ENCODE assay signal across 9 cellular contexts in the genomic region with DNA sequence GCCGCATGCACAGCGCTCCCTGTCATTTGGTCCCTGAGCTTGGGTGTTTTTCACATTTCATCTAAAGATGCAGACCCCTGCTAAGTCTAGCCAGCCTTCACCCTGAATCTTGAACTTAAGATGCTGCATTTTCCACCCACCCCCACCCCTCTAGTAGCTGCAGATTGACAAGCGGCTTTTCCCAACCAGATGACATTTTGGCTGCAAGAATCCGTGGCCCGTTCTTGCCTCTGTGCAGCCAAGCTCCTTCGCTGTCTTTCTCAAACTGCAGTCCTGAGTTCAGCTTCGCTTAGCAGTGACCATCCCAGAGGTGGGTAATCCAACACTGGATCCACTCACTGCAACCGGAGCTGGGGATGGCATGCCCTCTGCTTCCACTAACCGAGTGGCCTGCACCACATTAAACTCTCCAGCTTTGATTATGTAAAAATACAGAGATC. TPM values are rescaled to one million over a fixed set of nuclear protein-coding genes. Genes with fewer than 3 reads are reported as not detected.
DNase-seq lines count a peak whose midpoint lies in the region; ATAC-seq, FAIRE-seq and TF ChIP-seq lines count a peak whose summit lies in the region.
"Had no signal": no experiment of that assay in that cellular context is flagged by ENCODE, and none has a peak within 500 bp of the region (broad histone marks: within the 10 kb centered on the region; RNA-seq: fewer than 3 reads in every experiment).

No MANE protein-coding gene starts in this region.

- ATAC-seq in GM21423 (IDR thresholded peaks at IDR 0.05; ENCODE audit: unreplicated experiment) (no peak), GM18502 (IDR thresholded peaks at IDR 0.05; ENCODE audit: poor library complexity, unreplicated experiment) (no peak)

- TF ChIP-seq POLR2A in GM12891 (IDR thresholded peaks at IDR 0.05; ENCODE audit: low read depth, low read length) = no peak

- peaks cover 26% of the 10 kb centered on the region for H3K4me1 ChIP-seq in KMS-11 (ENCODE audit: low read depth, poor library complexity, severe bottlenecking)
- peaks cover 14 to 17% of the 10 kb centered on the region in 2 donors for H3K4me1 ChIP-seq in mucosa of rectum (ENCODE audit: control insufficient read depth in 2 of 2, insufficient read depth in 2 of 2, low read length in 2 of 2)

- H3K4me3 ChIP-seq in KMS-11 (IDR thresholded peaks at IDR 0.05; ENCODE audit: insufficient read depth, low read depth, low read length) (no peak overlapping the region), coronary artery (peak overlapping the region; percentile 94), mucosa of rectum (ENCODE audit: low read length in 2 of 2) (peak overlapping the region; percentile 57 to 59)

- H3K9ac ChIP-seq in KMS-11 (peak overlapping the region; percentile 61; the same call in 1 of the 2 replicates), mucosa of rectum (ENCODE audit: low read depth in 1 of 2, low read length in 2 of 2) (peak overlapping the region; percentile 49 to 73)

- H3K27ac ChIP-seq in KMS-11 (no peak overlapping the region), coronary artery (peak overlapping the region; percentile 57 to 98), mucosa of rectum (ENCODE audit: low read depth in 2 of 2, low read length in 2 of 2) (peak overlapping the region; percentile 63 to 71)

- peaks cover 35% of the 10 kb centered on the region for H3K79me2 ChIP-seq in KMS-11 (ENCODE audit: insufficient read depth, low read depth)

- no peaks in the 10 kb centered on the region for H3K9me3 ChIP-seq in mucosa of rectum (ENCODE audit: control insufficient read depth in 2 of 2, low read length in 2 of 2)

- H3K36me3 ChIP-seq in KMS-11 (ENCODE audit: insufficient read depth) (no peaks in the 10 kb centered on the region), mucosa of rectum (ENCODE audit: control insufficient read depth in 2 of 2, insufficient read depth in 2 of 2, low read length in 2 of 2) (peaks cover 2 to 6% of the 10 kb centered on the region in 2 donors)

- FAIRE-seq in GM19239 (lab: Jason Lieb, UNC) (no peak), GM12891 (lab: Jason Lieb, UNC) (no peak)
- FAIRE-seq: frontal cortex had no signal

- TF ChIP-seq CTCF in KMS-11 (conservative IDR thresholded peaks at IDR 0.05; ENCODE audit: low read depth, low read length) (no peak), coronary artery (IDR thresholded peaks at IDR 0.05) (no peak)

- H3K27me3 ChIP-seq in KMS-11 (ENCODE audit: insufficient read depth, low read depth) = no peaks in the 10 kb centered on the region
- no peaks in the 10 kb centered on the region for H3K27me3 ChIP-seq in mucosa of rectum (ENCODE audit: control insufficient read depth in 2 of 2, insufficient read depth in 2 of 2, low read length in 2 of 2)

- peak overlapping the region; percentile 63 for H3K4me2 ChIP-seq in KMS-11

- DNase-seq in AG08396 (ENCODE audit: low spot score) = peak; percentile 14
- no peak for DNase-seq in coronary artery (ENCODE audit: low spot score)
- no peak for DNase-seq in GM19239 (ENCODE audit: insufficient read length, low spot score)
- DNase-seq in GM12891 (ENCODE audit: insufficient read length, low spot score) = no peak

- H4K20me1 ChIP-seq in KMS-11 (ENCODE audit: insufficient read depth) = no peaks in the 10 kb centered on the region

- peak overlapping the region; percentile 82 for H2AFZ ChIP-seq in KMS-11 (ENCODE audit: low read depth)

TF ChIP-seq in GM12891, 5 proteins besides CTCF, POLR2A, EP300 and RAD21:
- TF ChIP-seq POU2F2 (IDR thresholded peaks at IDR 0.05; ENCODE audit: low read depth, low read length) = no peak
- TF ChIP-seq TAF1 (IDR thresholded peaks at IDR 0.05; ENCODE audit: low read depth, low read length) = no peak
- no peak for TF ChIP-seq SPI1 (IDR thresholded peaks at IDR 0.05; ENCODE audit: low read depth, low read length)
- no peak for TF ChIP-seq PAX5 (IDR thresholded peaks at IDR 0.05; ENCODE audit: insufficient read depth, low read length, severe bottlenecking)
- no peak for TF ChIP-seq POLR2AphosphoS5 (IDR thresholded peaks at IDR 0.05; ENCODE audit: low read depth, low read length)

RNA-seq across cellular contexts. Expression of a gene that starts 0.8 kb away (rescaled TPM):
- polyA plus RNA-seq in GM12891 (2012; ENCODE audit: low read depth, missing spikeins) = 17.0 TPM
